Comparison of ENCODE assay signal across 1 cellular context in genomic region chr12:124614512-124615292, GRCh38.
TF ChIP-seq lines count a peak whose summit lies in the region.

No MANE protein-coding gene starts in this region.

TF ChIP-seq in liver, 16 proteins besides CTCF, POLR2A, EP300 and RAD21 (continued from another document):
- no peak for TF ChIP-seq ZBTB33 (IDR thresholded peaks at IDR 0.05)
- TF ChIP-seq REST (IDR thresholded peaks at IDR 0.05), result no peak
